26 cellular contexts compared by ENCODE assay signal in the genomic region with DNA sequence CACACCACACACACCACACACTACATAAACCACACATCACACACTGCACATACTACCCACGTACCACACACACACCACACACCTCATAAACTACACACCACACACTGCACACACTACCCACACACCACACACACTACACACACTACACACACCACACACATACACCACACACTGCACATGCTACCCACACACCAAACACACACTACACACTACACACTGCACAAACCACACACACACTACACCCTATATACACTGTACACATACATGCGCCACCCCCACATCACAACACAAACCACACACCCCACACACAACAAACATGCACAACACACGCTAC. TPM values are rescaled to one million over a fixed set of nuclear protein-coding genes. Genes with fewer than 3 reads are reported as not detected.
"Had no signal": no experiment of that assay in that cellular context is flagged by ENCODE, and none has a peak within 500 bp of the region (broad histone marks: within the 10 kb centered on the region; RNA-seq: fewer than 3 reads in every experiment).

No MANE protein-coding gene starts in this region.

- H3K36me3 ChIP-seq: heart left ventricle, ovary, right atrium auricular region, stomach, thoracic aorta, transverse colon had no signal

- H3K4me3 ChIP-seq: coronary artery, heart left ventricle, ovary, right atrium auricular region, stomach, thoracic aorta, transverse colon had no signal

- H3K4me1 ChIP-seq: right atrium auricular region, stomach, transverse colon had no signal

- ATAC-seq: heart left ventricle, natural killer cell had no signal

- H3K9me3 ChIP-seq: heart left ventricle, ovary, right atrium auricular region, stomach, thoracic aorta, transverse colon had no signal

- H3K27ac ChIP-seq: coronary artery, heart left ventricle, ovary, right atrium auricular region, stomach, thoracic aorta, transverse colon had no signal

- DNase-seq: effector CD4-positive, alpha-beta T cell; endodermal cell; foreskin melanocyte; heart left ventricle; hypothalamus; kidney glomerular epithelial cell; natural killer cell; nucleus accumbens; ovary; small intestine; stimulated activated CD4-positive, alpha-beta T cell treated with anti-CD3 and anti-CD28 coated beads, Interleukin-12 subunit alpha, Interleukin-12 subunit beta, amount 100 ng/mL, for 4 hours; stimulated activated naive CD4-positive, alpha-beta T cell; stomach; substantia nigra; transverse colon had no signal

- H3K27me3 ChIP-seq: ovary, right atrium auricular region had no signal

RNA-seq across cellular contexts. Expression of a gene that starts 5.5 kb away (rescaled TPM):
- total RNA-seq: dermis microvascular lymphatic vessel endothelial cell, endodermal cell, glomerular endothelial cell, mucosa of gallbladder, myocyte, natural killer cell, neural crest cell, posterior vena cava, right atrium auricular region, transverse colon had no signal
- polyA plus RNA-seq: esophagus, small intestine had no signal

RNA-seq across cellular contexts. Expression of a gene that starts 15.2 kb away (rescaled TPM):
- total RNA-seq: myocyte, posterior vena cava, transverse colon, urinary bladder had no signal

RNA-seq across cellular contexts. Expression of a gene that starts 31.5 kb away (rescaled TPM):
- total RNA-seq: endodermal cell, neural crest cell had no signal
